Comparison of ENCODE assay signal across 1 cellular context in genomic region chr3:38500688-38501417, GRCh38.
TF ChIP-seq lines count a peak whose summit lies in the region.

No MANE protein-coding gene starts in this region.

TF ChIP-seq in IMR-90, 13 proteins besides CTCF, POLR2A, EP300 and RAD21:
- TF ChIP-seq CEBPB (IDR thresholded peaks at IDR 0.05; ENCODE audit: low read depth, low read length) (no peak), RCOR1 (IDR thresholded peaks at IDR 0.05; ENCODE audit: insufficient replicate concordance, low read length) (no peak), FOS (IDR thresholded peaks at IDR 0.05; ENCODE audit: low read depth, low read length) (no peak)
- TF ChIP-seq, protein P1, sequence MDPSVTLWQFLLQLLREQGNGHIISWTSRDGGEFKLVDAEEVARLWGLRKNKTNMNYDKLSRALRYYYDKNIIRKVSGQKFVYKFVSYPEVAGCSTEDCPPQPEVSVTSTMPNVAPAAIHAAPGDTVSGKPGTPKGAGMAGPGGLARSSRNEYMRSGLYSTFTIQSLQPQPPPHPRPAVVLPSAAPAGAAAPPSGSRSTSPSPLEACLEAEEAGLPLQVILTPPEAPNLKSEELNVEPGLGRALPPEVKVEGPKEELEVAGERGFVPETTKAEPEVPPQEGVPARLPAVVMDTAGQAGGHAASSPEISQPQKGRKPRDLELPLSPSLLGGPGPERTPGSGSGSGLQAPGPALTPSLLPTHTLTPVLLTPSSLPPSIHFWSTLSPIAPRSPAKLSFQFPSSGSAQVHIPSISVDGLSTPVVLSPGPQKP (IDR thresholded peaks at IDR 0.05; ENCODE audit: borderline replicate concordance, low read depth, low read length): no peak
